Comparison of ENCODE assay signal across 18 cellular contexts in genomic region chrX:44980403-44980802, GRCh38.
DNase-seq lines count a peak whose midpoint lies in the region; ATAC-seq and TF ChIP-seq lines count a peak whose summit lies in the region.
"Had no signal": no experiment of that assay in that cellular context is flagged by ENCODE, and none has a peak within 500 bp of the region (broad histone marks: within the 10 kb centered on the region; RNA-seq: fewer than 3 reads in every experiment).

No MANE protein-coding gene starts in this region.

- no peak overlapping the region for H3K23ac ChIP-seq in trophoblast cell (ENCODE audit: low read length)

- H3K36me3 ChIP-seq in cardiac muscle cell (no peaks in the 10 kb centered on the region), trophoblast cell (ENCODE audit: control insufficient read depth in 1 of 2, insufficient read depth in 2 of 2, low read length in 2 of 2) (peaks cover 3% of the 10 kb centered on the region in 2 experiments)
- H3K36me3 ChIP-seq: HAP-1 had no signal

- H3K9ac ChIP-seq in trophoblast cell (ENCODE audit: low read length) = no peak overlapping the region
- H3K9ac ChIP-seq: BLaER1 had no signal

- H4K12ac ChIP-seq in trophoblast cell (ENCODE audit: low read depth, low read length) = no peak overlapping the region

- no peak overlapping the region for H3K4me2 ChIP-seq in trophoblast cell (ENCODE audit: low read length)
- H3K4me2 ChIP-seq: BLaER1 had no signal

- H2AFZ ChIP-seq in trophoblast cell (ENCODE audit: insufficient read depth, low read length, poor library complexity) = no peak overlapping the region

- no peak overlapping the region for H2BK120ac ChIP-seq in trophoblast cell (ENCODE audit: insufficient read depth, low read length, poor library complexity)

- H3K27me3 ChIP-seq in cardiac muscle cell (no peaks in the 10 kb centered on the region), trophoblast cell (ENCODE audit: insufficient read depth, low read length) (no peaks in the 10 kb centered on the region)
- H3K27me3 ChIP-seq: BLaER1 had no signal

- no peak for TF ChIP-seq CTCF in cardiac muscle cell (IDR thresholded peaks at IDR 0.05; ENCODE audit: low read depth, low read length)

- H2BK5ac ChIP-seq in trophoblast cell (ENCODE audit: low read depth, low read length, poor library complexity) = no peak overlapping the region

- H4K8ac ChIP-seq in trophoblast cell (ENCODE audit: low read depth, low read length) = no peak overlapping the region

- H2AK5ac ChIP-seq in trophoblast cell (ENCODE audit: low read length) = no peak overlapping the region

- H4K91ac ChIP-seq in trophoblast cell (ENCODE audit: low read depth, low read length) = no peak overlapping the region

- H3K18ac ChIP-seq in trophoblast cell (ENCODE audit: low read length) = no peak overlapping the region

- intact Hi-C loops in Right ventricle myocardium inferior (cut with DNase I) = no loop called here
- intact Hi-C loops in left colon (cut with DNase I, micrococcal nuclease) = no loop called here

- H3K79me1 ChIP-seq in trophoblast cell (ENCODE audit: low read length) = no peaks in the 10 kb centered on the region

- H3K4ac ChIP-seq in trophoblast cell (ENCODE audit: low read depth, low read length) = peak overlapping the region; percentile 27

- peaks cover 3% of the 10 kb centered on the region for H3K79me2 ChIP-seq in trophoblast cell (ENCODE audit: control insufficient read depth, insufficient read depth, low read length, poor library complexity)

- H2BK12ac ChIP-seq in trophoblast cell (ENCODE audit: low read length) = no peak overlapping the region

- H3K4me3 ChIP-seq in cardiac muscle cell (no peak overlapping the region), trophoblast cell (ENCODE audit: low read depth, low read length) (no peak overlapping the region)
- H3K4me3 ChIP-seq: BLaER1, HAP-1 had no signal

- H3K27ac ChIP-seq in cardiac muscle cell = peak overlapping the region; percentile 57
- no peak overlapping the region for H3K27ac ChIP-seq in trophoblast cell (ENCODE audit: low read depth, low read length)
- H3K27ac ChIP-seq: 22Rv1, BLaER1 had no signal

- no CpG with 5 or more reads among the region's 6 CpGs for WGBS in trophoblast cell (ENCODE audit: extremely low coverage, insufficient coverage, insufficient read length)

- H3K4me1 ChIP-seq in cardiac muscle cell (ENCODE audit: low read depth) (no peaks in the 10 kb centered on the region), trophoblast cell (ENCODE audit: control insufficient read depth in 1 of 2, insufficient read depth in 2 of 2, low read length in 2 of 2) (no peaks in the 10 kb centered on the region)
- H3K4me1 ChIP-seq: BLaER1, HAP-1 had no signal

- H3K9me3 ChIP-seq in cardiac muscle cell (ENCODE audit: low read depth) = no peaks in the 10 kb centered on the region
- H3K9me3 ChIP-seq in trophoblast cell (ENCODE audit: insufficient read depth, low read depth, low read length) = no peaks in the 10 kb centered on the region
- H3K9me3 ChIP-seq: HAP-1 had no signal

- ATAC-seq in Right ventricle myocardium inferior = no peak
- ATAC-seq in left colon = peak; percentile 92
- ATAC-seq in HG02798 (IDR thresholded peaks at IDR 0.05; ENCODE audit: poor library complexity, unreplicated experiment) = no peak

- in situ Hi-C loops in G401 (cut with HindIII; ENCODE audit: low sequenced_read_pairs) = no loop called here

- H3K14ac ChIP-seq in trophoblast cell (ENCODE audit: low read length) = no peak overlapping the region

- DNase-seq in cardiac muscle cell (ENCODE audit: low read depth in 1 of 2, low spot score in 1 of 2) (no peak), Right ventricle myocardium inferior (ENCODE audit: missing footprints) (no peak), left colon (no peak), trophoblast cell (no peak), SW 1271 (lab: John Stamatoyannopoulos, UW) (no peak), G401 (ENCODE audit: low spot score) (no peak)
- DNase-seq: CD4-positive, alpha-beta T cell; CD8-positive, alpha-beta memory T cell; DMS 273 treated with DMSO at 0.1 percent for 48 hours; DMS79; EL; GF-D8; GOT3; HFFc6 had no signal
